ENCODE assay signal across 20 cellular contexts in the genomic region with DNA sequence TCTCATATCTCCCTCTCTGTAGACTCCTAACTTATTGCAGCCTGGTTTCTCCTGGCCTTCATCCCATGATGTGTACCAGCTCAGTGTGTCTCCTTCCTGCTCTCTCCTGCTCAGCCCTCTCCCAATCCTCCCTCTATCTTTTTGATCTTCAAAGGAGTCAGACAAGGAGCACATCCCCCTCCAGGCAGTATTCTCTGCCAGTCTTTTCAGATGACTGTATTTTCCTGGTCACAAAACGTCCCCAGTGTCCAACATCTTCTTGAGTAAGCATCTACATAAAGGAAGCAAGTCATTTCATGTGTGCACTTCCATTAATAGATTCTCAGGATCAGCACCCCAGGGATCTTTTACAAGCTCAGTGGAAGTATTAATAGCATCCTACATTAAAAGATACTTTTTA.
DNase-seq lines count a peak whose midpoint lies in the region; ATAC-seq, FAIRE-seq and TF ChIP-seq lines count a peak whose summit lies in the region.
"Had no signal": no experiment of that assay in that cellular context is flagged by ENCODE, and none has a peak within 500 bp of the region (broad histone marks: within the 10 kb centered on the region; RNA-seq: fewer than 3 reads in every experiment).

No MANE protein-coding gene starts in this region.

- H3K4me3 ChIP-seq in right atrium auricular region (no peak overlapping the region), astrocyte (ENCODE audit: insufficient read depth, low read depth, low read length) (no peak overlapping the region)
- H3K4me3 ChIP-seq: GM12878, HAP-1 had no signal

- no peak overlapping the region for H3K27ac Mint-ChIP-seq in astrocyte (ENCODE audit: unreplicated experiment)

- peak overlapping the region; percentile 43 to 71 for H3K27ac ChIP-seq in right atrium auricular region
- H3K27ac ChIP-seq in astrocyte (ENCODE audit: low read depth, low read length): no peak overlapping the region
- H3K27ac ChIP-seq: HL-60 had no signal

- H3K79me2 ChIP-seq in astrocyte (ENCODE audit: insufficient read depth, low read length): no peaks in the 10 kb centered on the region

- H3K36me3 ChIP-seq in right atrium auricular region (no peaks in the 10 kb centered on the region), astrocyte (ENCODE audit: insufficient read depth, low read length) (no peaks in the 10 kb centered on the region)
- H3K36me3 ChIP-seq: HAP-1 had no signal

- H3K4me3 Mint-ChIP-seq in astrocyte (ENCODE audit: unreplicated experiment): peak overlapping the region; percentile 23
- H3K4me3 Mint-ChIP-seq: CD14-positive monocyte had no signal

- ATAC-seq in left ventricle myocardium superior (no peak), GM18909 (IDR thresholded peaks at IDR 0.05; ENCODE audit: poor library complexity, unreplicated experiment) (no peak)
- ATAC-seq: GM12878, PC-3 had no signal

- H3K4me1 ChIP-seq in right atrium auricular region: peaks cover 0 to 81% of the 10 kb centered on the region in 2 donors
- peaks cover 25% of the 10 kb centered on the region for H3K4me1 ChIP-seq in astrocyte (ENCODE audit: insufficient read depth, low read length)
- H3K4me1 ChIP-seq: HAP-1 had no signal

- no peaks in the 10 kb centered on the region for H3K36me3 Mint-ChIP-seq in astrocyte (ENCODE audit: low read depth, unreplicated experiment)
- H3K36me3 Mint-ChIP-seq: CD14-positive monocyte had no signal

- FAIRE-seq in astrocyte (lab: Jason Lieb, UNC): no peak
- FAIRE-seq: GM12878, GM19239, HTR-8/SVneo had no signal

- no peaks in the 10 kb centered on the region for H3K9me3 Mint-ChIP-seq in astrocyte (ENCODE audit: unreplicated experiment)

- TF ChIP-seq CTCF in right atrium auricular region (IDR thresholded peaks at IDR 0.05): no peak
- no peak for TF ChIP-seq CTCF in astrocyte (IDR thresholded peaks at IDR 0.05; ENCODE audit: insufficient read depth, low read depth, low read length)

- H2AFZ ChIP-seq in astrocyte (ENCODE audit: low read depth, low read length): no peak overlapping the region

- no peak overlapping the region for H3K4me2 ChIP-seq in astrocyte (ENCODE audit: low read length)

- H3K27me3 ChIP-seq in right atrium auricular region (no peaks in the 10 kb centered on the region), astrocyte (ENCODE audit: insufficient read depth, low read length) (no peaks in the 10 kb centered on the region)

- peaks cover 36% of the 10 kb centered on the region for H3K4me1 Mint-ChIP-seq in astrocyte (ENCODE audit: low read depth, unreplicated experiment)

- H3K9me3 ChIP-seq in right atrium auricular region (no peaks in the 10 kb centered on the region), astrocyte (ENCODE audit: insufficient read depth, low read depth, low read length) (no peaks in the 10 kb centered on the region)
- H3K9me3 ChIP-seq: Caco-2, HAP-1 had no signal

- H3K9ac ChIP-seq in astrocyte (ENCODE audit: low read length): no peak overlapping the region

- DNase-seq in right atrium auricular region (ENCODE audit: low spot score): no peak
- DNase-seq in left ventricle myocardium superior: no peak
- no peak for DNase-seq in astrocyte (ENCODE audit: low read depth)
- DNase-seq in myocyte (ENCODE audit: low read depth): peak; percentile 67
- no peak for DNase-seq in COLO829 (ENCODE audit: low spot score)
- DNase-seq in NCI-H524 (lab: John Stamatoyannopoulos, UW): no peak
- no peak for DNase-seq in 8988T
- DNase-seq: Caco-2, NCI-H187, NCI-H2107, NCI-H226, NCI-H524 treated with DMSO at 0.1 percent for 48 hours, PC-3 had no signal

- intact Hi-C loops in left ventricle myocardium superior (cut with micrococcal nuclease): no loop called here

- no peaks in the 10 kb centered on the region for H4K20me1 ChIP-seq in astrocyte (ENCODE audit: insufficient read depth, low read length)

- no peaks in the 10 kb centered on the region for H3K27me3 Mint-ChIP-seq in astrocyte (ENCODE audit: low read depth, unreplicated experiment)
